ENCODE assay signal across 10 cellular contexts in genomic region chr5:140403613-140404012, GRCh38. TPM values are rescaled to one million over a fixed set of nuclear protein-coding genes. Genes with fewer than 3 reads are reported as not detected.
A peak's percentile ranks its signal among the peaks of the same experiment; 100 is the strongest.
DNase-seq lines count a peak whose midpoint lies in the region; ATAC-seq and TF ChIP-seq lines count a peak whose summit lies in the region.
"Had no signal": no experiment of that assay in that cellular context is flagged by ENCODE, and none has a peak within 500 bp of the region (broad histone marks: within the 10 kb centered on the region; RNA-seq: fewer than 3 reads in every experiment).

No MANE protein-coding gene starts in this region.

- intact Hi-C loops in activated CD8-positive, alpha-beta T cell treated with anti-CD3 and anti-CD28 coated beads for 36 hours (cut with micrococcal nuclease): loop anchor here (10.0 kb wide), 1 partner anchor 311 kb away; no protein-coding TSS in a partner anchor
- intact Hi-C loops in right lobe of liver (cut with DNase I): no loop called here

- no peak for DNase-seq in activated CD8-positive, alpha-beta T cell treated with anti-CD3 and anti-CD28 coated beads for 36 hours
- DNase-seq in activated CD8-positive, alpha-beta T cell treated with anti-CD3 and anti-CD28 coated beads, Interleukin-2, amount 10 ng/mL, durations not matched to agents 7 days and 5 days: no peak
- DNase-seq in adipocyte (ENCODE audit: low read depth) (no peak), right lobe of liver (no peak), thoracic aorta (ENCODE audit: low spot score) (no peak), COLO829 (ENCODE audit: low spot score) (no peak)
- no peak for DNase-seq in NK-92 treated with Interleukin-12 subunit alpha and Interleukin-12 subunit beta, amount 100 ng/mL, for 24 hours (lab: John Stamatoyannopoulos, UW)
- DNase-seq: head of caudate nucleus, NCI-H1105 had no signal

- H3K27me3 ChIP-seq in adipocyte (replicated peaks; ENCODE audit: control insufficient read depth, insufficient read depth, low read length) (no peaks in the 10 kb centered on the region), right lobe of liver (no peaks in the 10 kb centered on the region), thoracic aorta (replicated peaks; ENCODE audit: insufficient read depth) (no peaks in the 10 kb centered on the region)

- peak overlapping the region; percentile 18 for H3K27ac Mint-ChIP-seq in activated CD8-positive, alpha-beta T cell treated with anti-CD3 and anti-CD28 coated beads for 36 hours
- H3K27ac Mint-ChIP-seq in activated CD8-positive, alpha-beta T cell treated with anti-CD3 and anti-CD28 coated beads, Interleukin-2, amount 10 ng/mL, durations not matched to agents 7 days and 5 days: no peak overlapping the region

- H3K27ac ChIP-seq in right lobe of liver: peak overlapping the region in 2 of 3 donors; percentile 89 to 91
- H3K27ac ChIP-seq in thoracic aorta: no peak overlapping the region

- H3K9me3 ChIP-seq in adipocyte (ENCODE audit: control insufficient read depth, low read length) (no peaks in the 10 kb centered on the region), right lobe of liver (no peaks in the 10 kb centered on the region), thoracic aorta (no peaks in the 10 kb centered on the region)

- H3K4me3 ChIP-seq in adipocyte (ENCODE audit: low read length) (peak overlapping the region; percentile 95), right lobe of liver (peak overlapping the region; percentile 83 to 99 (median 98)), thoracic aorta (peak overlapping the region; percentile 88)

- H3K36me3 ChIP-seq in adipocyte (ENCODE audit: control insufficient read depth, insufficient read depth, low read length, severe bottlenecking) (peaks cover 4% of the 10 kb centered on the region), right lobe of liver (no peaks in the 10 kb centered on the region), thoracic aorta (peaks cover 8% of the 10 kb centered on the region)

- 14% methylated on average over 5 of the region's 5 CpGs for WGBS in right lobe of liver (ENCODE audit: insufficient coverage, low coverage, low lambda C conversion rate, missing lambda C conversion rate)

- H3K27me3 Mint-ChIP-seq in activated CD8-positive, alpha-beta T cell treated with anti-CD3 and anti-CD28 coated beads for 36 hours: no peaks in the 10 kb centered on the region
- H3K27me3 Mint-ChIP-seq in activated CD8-positive, alpha-beta T cell treated with anti-CD3 and anti-CD28 coated beads, Interleukin-2, amount 10 ng/mL, durations not matched to agents 7 days and 5 days (ENCODE audit: low read depth): no peaks in the 10 kb centered on the region

- no peaks in the 10 kb centered on the region for H3K9me3 Mint-ChIP-seq in activated CD8-positive, alpha-beta T cell treated with anti-CD3 and anti-CD28 coated beads for 36 hours
- H3K9me3 Mint-ChIP-seq in activated CD8-positive, alpha-beta T cell treated with anti-CD3 and anti-CD28 coated beads, Interleukin-2, amount 10 ng/mL, durations not matched to agents 7 days and 5 days (ENCODE audit: insufficient read depth): no peaks in the 10 kb centered on the region

- POLR2A ChIA-PET in activated CD8-positive, alpha-beta T cell treated with anti-CD3 and anti-CD28 coated beads for 36 hours (lab: Charles Lee): interaction anchor here (0.6 to 2.2 kb wide), 5 partner anchors 11 to 279 kb away, joined by 3 to 6 read pairs (median 4); no protein-coding TSS in a partner anchor
- POLR2A ChIA-PET in activated CD8-positive, alpha-beta T cell treated with anti-CD3 and anti-CD28 coated beads, Interleukin-2, amount 10 ng/mL, durations not matched to agents 7 days and 5 days (lab: Charles Lee): no interaction called here

- CTCF ChIA-PET in activated CD8-positive, alpha-beta T cell treated with anti-CD3 and anti-CD28 coated beads for 36 hours (lab: Charles Lee): interaction anchor here (0.7 to 1.8 kb wide), 4 partner anchors 30 to 299 kb away, joined by 3 to 6 read pairs (median 4); no protein-coding TSS in a partner anchor
- CTCF ChIA-PET in activated CD8-positive, alpha-beta T cell treated with anti-CD3 and anti-CD28 coated beads, Interleukin-2, amount 10 ng/mL, durations not matched to agents 7 days and 5 days (lab: Charles Lee): interaction anchor here (0.9 kb wide), 1 partner anchor 31 kb away, joined by 4 read pairs; no protein-coding TSS in a partner anchor

- peak overlapping the region; percentile 25 for H3K9ac ChIP-seq in adipocyte (ENCODE audit: low read length)

- H3K4me1 ChIP-seq in adipocyte (ENCODE audit: control insufficient read depth, insufficient read depth, low read length): peaks cover 27% of the 10 kb centered on the region
- peaks cover 0 to 26% (median 2%) of the 10 kb centered on the region in 4 donors for H3K4me1 ChIP-seq in right lobe of liver
- peaks cover 33 to 34% of the 10 kb centered on the region in 2 donors for H3K4me1 ChIP-seq in thoracic aorta (ENCODE audit: control insufficient read depth in 1 of 2, low read depth in 2 of 2)

- ATAC-seq in activated CD8-positive, alpha-beta T cell treated with anti-CD3 and anti-CD28 coated beads for 36 hours: no peak
- no peak for ATAC-seq in activated CD8-positive, alpha-beta T cell treated with anti-CD3 and anti-CD28 coated beads, Interleukin-2, amount 10 ng/mL, durations not matched to agents 7 days and 5 days
- ATAC-seq in right lobe of liver (no peak), thoracic aorta (ENCODE audit: insufficient number of reproducible peaks, low FRiP score, low read depth) (no peak), HG02763 (IDR thresholded peaks at IDR 0.05; ENCODE audit: unreplicated experiment) (no peak)

- H3K36me3 Mint-ChIP-seq in activated CD8-positive, alpha-beta T cell treated with anti-CD3 and anti-CD28 coated beads for 36 hours (ENCODE audit: low read depth): peaks cover 25% of the 10 kb centered on the region
- peaks cover 26% of the 10 kb centered on the region for H3K36me3 Mint-ChIP-seq in activated CD8-positive, alpha-beta T cell treated with anti-CD3 and anti-CD28 coated beads, Interleukin-2, amount 10 ng/mL, durations not matched to agents 7 days and 5 days (ENCODE audit: low read depth)

- TF ChIP-seq CTCF in activated CD8-positive, alpha-beta T cell treated with anti-CD3 and anti-CD28 coated beads for 36 hours (IDR thresholded peaks at IDR 0.05): no peak
- TF ChIP-seq CTCF in right lobe of liver (IDR thresholded peaks at IDR 0.05) (no peak), thoracic aorta (IDR thresholded peaks at IDR 0.05) (no peak)

- H3K4me1 Mint-ChIP-seq in activated CD8-positive, alpha-beta T cell treated with anti-CD3 and anti-CD28 coated beads for 36 hours (ENCODE audit: low read depth): peaks cover 35% of the 10 kb centered on the region
- H3K4me1 Mint-ChIP-seq in activated CD8-positive, alpha-beta T cell treated with anti-CD3 and anti-CD28 coated beads, Interleukin-2, amount 10 ng/mL, durations not matched to agents 7 days and 5 days (ENCODE audit: low read depth): peaks cover 33% of the 10 kb centered on the region

- H3K4me3 Mint-ChIP-seq in activated CD8-positive, alpha-beta T cell treated with anti-CD3 and anti-CD28 coated beads for 36 hours: no peak overlapping the region
- no peak overlapping the region for H3K4me3 Mint-ChIP-seq in activated CD8-positive, alpha-beta T cell treated with anti-CD3 and anti-CD28 coated beads, Interleukin-2, amount 10 ng/mL, durations not matched to agents 7 days and 5 days

- no peak for TF ChIP-seq POLR2A in right lobe of liver (IDR thresholded peaks at IDR 0.05)

RNA-seq across cellular contexts. Expression of gene ANKHD1, which starts 2.0 kb away (rescaled TPM):
- 100 to 1,000 TPM in 1 of 2 experiments, 10 to 100 TPM in 1; 99.3 to 103 TPM for total RNA-seq in activated CD8-positive, alpha-beta T cell treated with anti-CD3 and anti-CD28 coated beads for 36 hours
- total RNA-seq in activated CD8-positive, alpha-beta T cell treated with anti-CD3 and anti-CD28 coated beads, Interleukin-2, amount 10 ng/mL, durations not matched to agents 7 days and 5 days: 100 to 1,000 TPM; 108 to 112 TPM
- total RNA-seq in right lobe of liver (10 to 100 TPM; 45.5 to 73.2 (median 62.6) TPM), thoracic aorta (100 to 1,000 TPM; 106 to 173 TPM)

RNA-seq across cellular contexts. Expression of gene SLC4A9, which starts 43.6 kb away (rescaled TPM):
- under 1 TPM in 1 of 2 experiments, not detected in 1; 0.36 TPM for total RNA-seq in activated CD8-positive, alpha-beta T cell treated with anti-CD3 and anti-CD28 coated beads for 36 hours
- under 1 TPM; 0.13 to 0.16 TPM for total RNA-seq in activated CD8-positive, alpha-beta T cell treated with anti-CD3 and anti-CD28 coated beads, Interleukin-2, amount 10 ng/mL, durations not matched to agents 7 days and 5 days
- not detected for total RNA-seq in right lobe of liver
- not detected for total RNA-seq in thoracic aorta

RNA-seq across cellular contexts. Expression of gene HBEGF, which starts 57.2 kb away (rescaled TPM):
- total RNA-seq in activated CD8-positive, alpha-beta T cell treated with anti-CD3 and anti-CD28 coated beads for 36 hours: 1 to 10 TPM; 5.1 to 6.4 TPM
- 10 to 100 TPM; 12.6 to 13.5 TPM for total RNA-seq in activated CD8-positive, alpha-beta T cell treated with anti-CD3 and anti-CD28 coated beads, Interleukin-2, amount 10 ng/mL, durations not matched to agents 7 days and 5 days
- total RNA-seq in right lobe of liver: 1 to 10 TPM in 2 of 6 experiments, under 1 TPM in 4; 0.42 to 1.8 (median 0.78) TPM
- 10 to 100 TPM; 22.6 to 36.0 TPM for total RNA-seq in thoracic aorta

Comparison
In these comparisons a context has a peak if more than half of its experiments do, and no peak if none do; other contexts are left out.
1. H3K27ac ChIP-seq: peak in right lobe of liver (2 of 3); none in thoracic aorta (0 of 2).
2. Peak in every context shown above with its lines, with median percentiles within 50 percentile points of each other: H3K4me3 ChIP-seq.